In genomic region chr4:83664071-83664470, GRCh38 we compare ENCODE assay signal across 25 cellular contexts.
"Had no signal": no experiment of that assay in that cellular context is flagged by ENCODE, and none has a peak within 500 bp of the region (broad histone marks: within the 10 kb centered on the region; RNA-seq: fewer than 3 reads in every experiment).

No MANE protein-coding gene starts in this region.

- H3K36me3 Mint-ChIP-seq: mesothelial cell of epicardium; naive B cell; naive thymus-derived CD8-positive, alpha-beta T cell had no signal

- H3K9me3 ChIP-seq: colonic mucosa, esophagus squamous epithelium, gastroesophageal sphincter, heart left ventricle, left lung, lower lobe of right lung, mucosa of descending colon had no signal

- H3K4me1 ChIP-seq: colonic mucosa, esophagus squamous epithelium, gastroesophageal sphincter, heart left ventricle, left lung, lower lobe of right lung had no signal

- DNase-seq: colonic mucosa; cortex of kidney; effector CD8-positive, alpha-beta T cell; effector memory CD8-positive, alpha-beta T cell; endodermal cell; erythroblast; esophagus squamous epithelium; foreskin fibroblast; foreskin melanocyte; heart left ventricle; hypothalamus; left cardiac atrium; left lung; left ventricle myocardium superior; lower lobe of right lung; mesenchymal stem cell; mucosa of descending colon; naive B cell; naive thymus-derived CD8-positive, alpha-beta T cell had no signal

- H3K4me1 Mint-ChIP-seq: mesothelial cell of epicardium had no signal

- H3K27me3 ChIP-seq: colonic mucosa, esophagus squamous epithelium, hepatocyte, left lung had no signal

- H3K9me3 Mint-ChIP-seq: dendritic cell treated with granulocyte-macrophage colony-stimulating factor and Interleukin-4, amounts not matched to agents 40 ng/mL and 50 ng/mL, for 4 days; effector memory CD8-positive, alpha-beta T cell; endodermal cell; mesothelial cell of epicardium; naive thymus-derived CD8-positive, alpha-beta T cell had no signal

- H3K4me3 ChIP-seq: colonic mucosa, esophagus squamous epithelium, gastroesophageal sphincter, heart left ventricle, hepatocyte, left lung, lower lobe of right lung, mucosa of descending colon had no signal

- H3K27ac ChIP-seq: colonic mucosa, epithelial cell of prostate, esophagus squamous epithelium, gastroesophageal sphincter, heart left ventricle, hepatocyte, left lung, lower lobe of right lung had no signal

- ATAC-seq: effector memory CD8-positive, alpha-beta T cell; esophagus mucosa; gastroesophageal sphincter; heart left ventricle; left cardiac atrium; left lung; left ventricle myocardium superior; lower lobe of right lung; mucosa of descending colon; naive thymus-derived CD8-positive, alpha-beta T cell had no signal

- H3K4me3 Mint-ChIP-seq: dendritic cell treated with granulocyte-macrophage colony-stimulating factor and Interleukin-4, amounts not matched to agents 40 ng/mL and 50 ng/mL, for 4 days; effector memory CD8-positive, alpha-beta T cell; endodermal cell; mesothelial cell of epicardium; naive B cell had no signal

- H3K27ac Mint-ChIP-seq: dendritic cell treated with granulocyte-macrophage colony-stimulating factor and Interleukin-4, amounts not matched to agents 40 ng/mL and 50 ng/mL, for 4 days; effector memory CD8-positive, alpha-beta T cell; endodermal cell; mesothelial cell of epicardium; naive B cell; naive thymus-derived CD8-positive, alpha-beta T cell had no signal

- H3K36me3 ChIP-seq: colonic mucosa, esophagus squamous epithelium, gastroesophageal sphincter, heart left ventricle, left lung, lower lobe of right lung had no signal
